ENCODE assay signal across 1 cellular context in the genomic region with DNA sequence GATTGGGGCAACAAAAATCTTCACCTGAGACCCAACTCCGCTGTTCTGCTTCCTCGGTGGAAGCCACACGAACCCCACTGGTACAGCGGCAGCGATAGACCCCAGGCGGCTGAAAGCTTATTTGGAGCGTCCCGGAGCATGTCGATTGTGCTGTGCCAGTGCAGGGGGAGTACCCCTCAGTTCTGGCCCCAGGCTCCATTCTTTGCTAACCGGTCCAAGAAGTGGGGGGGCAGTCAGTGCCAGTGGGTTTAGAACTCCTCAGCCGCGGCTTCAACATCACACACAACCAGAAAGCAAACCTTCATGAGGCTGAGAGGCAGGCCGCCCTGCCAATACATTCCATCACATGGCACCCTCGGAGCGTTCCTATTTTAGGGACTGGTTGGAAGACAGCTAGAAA.
TF ChIP-seq lines count a peak whose summit lies in the region.

No MANE protein-coding gene starts in this region.

TF ChIP-seq in K562, 482 proteins besides CTCF, POLR2A, EP300 and RAD21 (continued from another document):
- TF ChIP-seq ZNF655 (CRISPR knock-in tag; IDR thresholded peaks at IDR 0.05) = no peak
